In genomic region chr16:83538707-83539106, GRCh38 we compare ENCODE assay signal across 29 cellular contexts.
"Had no signal": no experiment of that assay in that cellular context is flagged by ENCODE, and none has a peak within 500 bp of the region (broad histone marks: within the 10 kb centered on the region; RNA-seq: fewer than 3 reads in every experiment).

No MANE protein-coding gene starts in this region.

- H3K4me3 ChIP-seq: colonic mucosa, coronary artery, dorsolateral prefrontal cortex, esophagus muscularis mucosa, esophagus squamous epithelium, gastrocnemius medialis, gastroesophageal sphincter, heart left ventricle, heart right ventricle had no signal

- H3K4me3 Mint-ChIP-seq: dendritic cell treated with granulocyte-macrophage colony-stimulating factor and Interleukin-4, amounts not matched to agents 40 ng/mL and 50 ng/mL, for 4 days; effector memory CD8-positive, alpha-beta T cell; endodermal cell had no signal

- H3K27ac ChIP-seq: colonic mucosa, coronary artery, dorsolateral prefrontal cortex, epithelial cell of prostate, esophagus muscularis mucosa, esophagus squamous epithelium, foreskin keratinocyte, gastrocnemius medialis, gastroesophageal sphincter, heart left ventricle, heart right ventricle had no signal

- H3K4me1 Mint-ChIP-seq: endodermal cell had no signal

- H3K9me3 ChIP-seq: colonic mucosa, esophagus muscularis mucosa, esophagus squamous epithelium, gastrocnemius medialis, gastroesophageal sphincter, heart left ventricle, heart right ventricle had no signal

- DNase-seq: colonic mucosa; cortex of kidney; dermis blood vessel endothelial cell; dorsolateral prefrontal cortex; effector CD4-positive, alpha-beta T cell; effector CD8-positive, alpha-beta T cell; effector memory CD4-positive, alpha-beta T cell; effector memory CD8-positive, alpha-beta T cell; endodermal cell; erythroblast; esophagus squamous epithelium; foreskin fibroblast; foreskin keratinocyte; foreskin melanocyte; gastrocnemius medialis; glutamatergic neuron; head of caudate nucleus; heart left ventricle; heart right ventricle had no signal

- FAIRE-seq: colon, endometrium, endothelial cell of umbilical vein, frontal cortex had no signal

- H3K36me3 ChIP-seq: colonic mucosa, esophagus muscularis mucosa, esophagus squamous epithelium, gastrocnemius medialis, gastroesophageal sphincter, heart left ventricle had no signal

- H3K4me1 ChIP-seq: colonic mucosa, esophagus muscularis mucosa, esophagus squamous epithelium, foreskin keratinocyte, gastroesophageal sphincter, heart left ventricle, heart right ventricle had no signal

- H3K9me3 Mint-ChIP-seq: dendritic cell treated with granulocyte-macrophage colony-stimulating factor and Interleukin-4, amounts not matched to agents 40 ng/mL and 50 ng/mL, for 4 days; endodermal cell had no signal

- H3K27ac Mint-ChIP-seq: dendritic cell treated with granulocyte-macrophage colony-stimulating factor and Interleukin-4, amounts not matched to agents 40 ng/mL and 50 ng/mL, for 4 days; effector memory CD8-positive, alpha-beta T cell; endodermal cell had no signal

- H3K27me3 Mint-ChIP-seq: dendritic cell treated with granulocyte-macrophage colony-stimulating factor and Interleukin-4, amounts not matched to agents 40 ng/mL and 50 ng/mL, for 4 days; effector memory CD8-positive, alpha-beta T cell had no signal

- H3K27me3 ChIP-seq: colonic mucosa, dorsolateral prefrontal cortex, esophagus muscularis mucosa, esophagus squamous epithelium, foreskin keratinocyte, gastrocnemius medialis, gastroesophageal sphincter, heart left ventricle, heart right ventricle had no signal

- ATAC-seq: effector memory CD8-positive, alpha-beta T cell; esophagus mucosa; foreskin keratinocyte; gastrocnemius medialis; gastroesophageal sphincter; heart left ventricle; heart right ventricle had no signal
